Comparison of ENCODE assay signal across 1 cellular context in genomic region chr18:11246466-11246865, GRCh38.
TF ChIP-seq lines count a peak whose summit lies in the region.

No MANE protein-coding gene starts in this region.

TF ChIP-seq in HepG2, 621 proteins besides CTCF, POLR2A, EP300 and RAD21 (continued from another document):
- no peak for TF ChIP-seq ZNF790 (CRISPR knock-in tag; IDR thresholded peaks at IDR 0.05; ENCODE audit: borderline replicate concordance)
- no peak for TF ChIP-seq ZNF670 (CRISPR knock-in tag; IDR thresholded peaks at IDR 0.05; ENCODE audit: borderline replicate concordance)
